Comparison of ENCODE assay signal across 1 cellular context in the genomic region with DNA sequence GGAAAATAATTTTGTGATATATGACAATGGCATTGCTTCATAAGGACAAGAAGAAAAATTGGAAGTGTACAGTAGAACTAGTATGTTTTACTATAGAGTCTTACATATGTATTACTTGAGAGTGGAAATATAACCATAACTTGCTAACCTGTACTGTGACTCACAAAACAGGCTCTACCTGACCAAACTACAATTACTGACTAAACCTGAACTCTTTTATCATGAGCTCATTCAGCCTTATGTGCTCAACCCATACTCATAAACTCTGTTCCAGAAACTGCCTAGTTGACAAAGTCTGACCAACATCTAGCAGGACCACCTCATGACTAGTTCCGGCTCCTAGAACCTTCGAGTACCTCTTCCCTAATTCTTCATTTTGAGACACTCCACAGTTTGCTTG.
TF ChIP-seq lines count a peak whose summit lies in the region.

No MANE protein-coding gene starts in this region.

TF ChIP-seq in SK-N-SH treated with all-trans-retinoic acid at 6 μM for 48 hours, 23 proteins besides CTCF, POLR2A, EP300 and RAD21 (continued from another document):
- TF ChIP-seq ZC3H10 (CRISPR knock-in tag; IDR thresholded peaks at IDR 0.05) (no peak), BACH2 (CRISPR knock-in tag; IDR thresholded peaks at IDR 0.05; ENCODE audit: borderline replicate concordance) (no peak), ZNF70 (CRISPR knock-in tag; IDR thresholded peaks at IDR 0.05) (no peak), RARB (CRISPR knock-in tag; IDR thresholded peaks at IDR 0.05) (no peak), TCF4 (CRISPR knock-in tag; IDR thresholded peaks at IDR 0.05; ENCODE audit: borderline replicate concordance) (no peak), ARNTL (CRISPR knock-in tag; IDR thresholded peaks at IDR 0.05; ENCODE audit: borderline replicate concordance, low read depth) (no peak), ZNF565 (CRISPR knock-in tag; conservative IDR thresholded peaks at IDR 0.05; ENCODE audit: low read depth) (no peak), SNAI2 (CRISPR knock-in tag; IDR thresholded peaks at IDR 0.05) (no peak), PPARA (CRISPR knock-in tag; IDR thresholded peaks at IDR 0.05; ENCODE audit: borderline replicate concordance) (no peak)
